ENCODE assay signal across 20 cellular contexts in the genomic region with DNA sequence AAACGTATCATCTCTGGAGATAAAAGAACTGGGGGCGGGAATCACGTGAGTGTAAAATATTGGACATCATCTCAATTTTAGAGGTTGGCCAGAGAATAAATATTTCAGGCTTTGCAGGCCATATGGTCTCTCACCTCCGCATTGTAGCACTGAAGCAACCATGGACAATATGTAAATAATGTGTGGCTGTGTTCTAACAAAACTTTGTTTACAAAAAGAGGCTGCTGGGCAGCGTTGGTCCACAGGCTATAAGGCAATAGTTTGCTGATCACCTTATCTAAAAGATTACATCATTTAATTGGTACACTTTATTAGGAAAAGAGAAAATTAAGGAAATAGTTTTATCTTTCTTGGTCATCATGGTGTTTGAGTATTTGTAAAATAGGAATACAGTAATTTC. TPM values are rescaled to one million over a fixed set of nuclear protein-coding genes. Genes with fewer than 3 reads are reported as not detected.
"Had no signal": no experiment of that assay in that cellular context is flagged by ENCODE, and none has a peak within 500 bp of the region (broad histone marks: within the 10 kb centered on the region; RNA-seq: fewer than 3 reads in every experiment).

No MANE protein-coding gene starts in this region.

- H3K4me1 ChIP-seq: left lung, spleen had no signal

- H3K4me3 Mint-ChIP-seq: mesothelial cell of epicardium; naive thymus-derived CD4-positive, alpha-beta T cell; natural killer cell treated with Interleukin-12 subunit alpha and Interleukin-12 subunit beta and Interleukin-15 and Interleukin-18, amount 100 ng/mL, for 72 hours; stimulated activated effector memory CD8-positive, alpha-beta T cell treated with anti-CD3 and anti-CD28 coated beads, Interleukin-12 subunit alpha, Interleukin-12 subunit beta, amount 100 ng/mL, for 72 hours; stimulated activated naive CD8-positive, alpha-beta T cell treated with anti-CD3 and anti-CD28 coated beads, Interleukin-15, Interleukin-2, amounts not matched to agents 100 ng/mL and 50 ng/mL, for 24 hours had no signal

- H3K27ac Mint-ChIP-seq: mesothelial cell of epicardium; naive thymus-derived CD4-positive, alpha-beta T cell; natural killer cell treated with Interleukin-12 subunit alpha and Interleukin-12 subunit beta and Interleukin-15 and Interleukin-18, amount 100 ng/mL, for 72 hours; stimulated activated naive CD8-positive, alpha-beta T cell treated with anti-CD3 and anti-CD28 coated beads, Interleukin-15, Interleukin-2, amounts not matched to agents 100 ng/mL and 50 ng/mL, for 24 hours had no signal

- H3K9me3 Mint-ChIP-seq: mesothelial cell of epicardium; naive thymus-derived CD4-positive, alpha-beta T cell; natural killer cell treated with Interleukin-12 subunit alpha and Interleukin-12 subunit beta and Interleukin-15 and Interleukin-18, amount 100 ng/mL, for 72 hours; stimulated activated effector memory CD8-positive, alpha-beta T cell treated with anti-CD3 and anti-CD28 coated beads, Interleukin-12 subunit alpha, Interleukin-12 subunit beta, amount 100 ng/mL, for 72 hours had no signal

- H3K9me3 ChIP-seq: heart right ventricle, left lung, ovary, sigmoid colon, spleen, tibial nerve, upper lobe of left lung had no signal

- H3K27me3 ChIP-seq: heart right ventricle, hepatocyte, left lung, ovary, sigmoid colon, spleen, tibial nerve, upper lobe of left lung had no signal

- H3K36me3 ChIP-seq: ovary had no signal

- DNase-seq: heart right ventricle; left cardiac atrium; left lung; mesendoderm; naive thymus-derived CD4-positive, alpha-beta T cell; ovary; right cardiac atrium; sigmoid colon; small intestine; spleen; stimulated activated CD4-positive, alpha-beta T cell treated with anti-CD3 and anti-CD28 coated beads, Interleukin-4, amount 100 ng/mL, for 24 hours; stimulated activated naive CD4-positive, alpha-beta T cell; upper lobe of left lung had no signal

- H3K4me1 Mint-ChIP-seq: stimulated activated effector memory CD8-positive, alpha-beta T cell treated with anti-CD3 and anti-CD28 coated beads, Interleukin-12 subunit alpha, Interleukin-12 subunit beta, amount 100 ng/mL, for 72 hours had no signal

- ATAC-seq: left lung; naive thymus-derived CD4-positive, alpha-beta T cell; natural killer cell treated with Interleukin-12 subunit alpha and Interleukin-12 subunit beta and Interleukin-15 and Interleukin-18, amount 100 ng/mL, for 72 hours; stimulated activated effector memory CD8-positive, alpha-beta T cell treated with anti-CD3 and anti-CD28 coated beads, Interleukin-12 subunit alpha, Interleukin-12 subunit beta, amount 100 ng/mL, for 72 hours had no signal

- H3K27ac ChIP-seq: heart right ventricle, hepatocyte, left lung, ovary, sigmoid colon, spleen, upper lobe of left lung had no signal

- H3K4me3 ChIP-seq: heart right ventricle, hepatocyte, left lung, lung, ovary, sigmoid colon, spleen, tibial nerve, upper lobe of left lung had no signal

RNA-seq across cellular contexts. Expression of a gene that starts 22.5 kb away (rescaled TPM):
- polyA plus RNA-seq: naive thymus-derived CD4-positive, alpha-beta T cell had no signal
